8 cellular contexts compared by ENCODE assay signal in genomic region chr3:129224984-129225393, GRCh38. TPM values are rescaled to one million over a fixed set of nuclear protein-coding genes. Genes with fewer than 3 reads are reported as not detected.
DNase-seq lines count a peak whose midpoint lies in the region; ATAC-seq, FAIRE-seq and TF ChIP-seq lines count a peak whose summit lies in the region.

No MANE protein-coding gene starts in this region.

- H3K27me3 ChIP-seq in astrocyte (ENCODE audit: insufficient read depth, low read length), result no peaks in the 10 kb centered on the region
- H3K27me3 ChIP-seq in right cardiac atrium (ENCODE audit: control insufficient read depth, insufficient read depth), result no peaks in the 10 kb centered on the region

- TF ChIP-seq CTCF in astrocyte (IDR thresholded peaks at IDR 0.05; ENCODE audit: insufficient read depth, low read depth, low read length), result no peak

- H3K9me3 Mint-ChIP-seq in astrocyte (ENCODE audit: unreplicated experiment), result no peaks in the 10 kb centered on the region

- no peaks in the 10 kb centered on the region for H3K79me2 ChIP-seq in astrocyte (ENCODE audit: insufficient read depth, low read length)

- H3K4me3 Mint-ChIP-seq in astrocyte (ENCODE audit: unreplicated experiment), result no peak overlapping the region

- H3K4me2 ChIP-seq in astrocyte (ENCODE audit: low read length), result peak overlapping the region; percentile 65

- H3K4me3 ChIP-seq in astrocyte (ENCODE audit: insufficient read depth, low read depth, low read length) (no peak overlapping the region), right cardiac atrium (ENCODE audit: low read length) (no peak overlapping the region), skin epidermis (no peak overlapping the region)

- no peaks in the 10 kb centered on the region for H3K9me3 ChIP-seq in astrocyte (ENCODE audit: insufficient read depth, low read depth, low read length)
- H3K9me3 ChIP-seq in right cardiac atrium (ENCODE audit: control insufficient read depth, low read length), result no peaks in the 10 kb centered on the region

- H3K27ac ChIP-seq in astrocyte (ENCODE audit: low read depth, low read length) (no peak overlapping the region), right cardiac atrium (ENCODE audit: low read length) (peak overlapping the region; percentile 73), skin epidermis (peak overlapping the region in 19 of 21 experiments; percentile 25 to 85 (median 69))

- ATAC-seq in right cardiac atrium (peak; percentile 95 to 97), HG03039 (IDR thresholded peaks at IDR 0.05; ENCODE audit: unreplicated experiment) (no peak), HG02588 (IDR thresholded peaks at IDR 0.05; ENCODE audit: unreplicated experiment) (no peak)

- H3K36me3 ChIP-seq in astrocyte (ENCODE audit: insufficient read depth, low read length), result no peaks in the 10 kb centered on the region

- DNase-seq in SIG-M5 treated with dmso at 0.1 percent for 504 hours (lab: John Stamatoyannopoulos, UW; ENCODE audit: unreplicated experiment), result peak; percentile 72
- no peak for DNase-seq in SIG-M5 (lab: John Stamatoyannopoulos, UW)
- peak; percentile 24 for DNase-seq in NCI-H774 (lab: John Stamatoyannopoulos, UW)
- DNase-seq in astrocyte (ENCODE audit: low read depth), result peak; percentile 50
- peak; percentile 90 to 95 (median 93) for DNase-seq in right cardiac atrium

- peak overlapping the region; percentile 38 for H3K9ac ChIP-seq in astrocyte (ENCODE audit: low read length)

- under 1% methylated on average over 9 of the region's 9 CpGs for WGBS in right cardiac atrium

- H3K36me3 Mint-ChIP-seq in astrocyte (ENCODE audit: low read depth, unreplicated experiment), result no peaks in the 10 kb centered on the region

- FAIRE-seq in astrocyte (lab: Jason Lieb, UNC), result no peak

- H3K27ac Mint-ChIP-seq in astrocyte (ENCODE audit: unreplicated experiment), result no peak overlapping the region

- H3K27me3 Mint-ChIP-seq in astrocyte (ENCODE audit: low read depth, unreplicated experiment), result no peaks in the 10 kb centered on the region

- intact Hi-C loops in right cardiac atrium (cut with DNase I), result loop anchor here in 3 of 4 donors (5.0 kb wide), 1 partner anchor 43 kb away; the partner anchor contains the start of gene CNBP (in 3 of the 3)

- H3K4me1 ChIP-seq in astrocyte (ENCODE audit: insufficient read depth, low read length), result peaks cover 28% of the 10 kb centered on the region
- H3K4me1 ChIP-seq in right cardiac atrium (ENCODE audit: control insufficient read depth, insufficient read depth, low read length), result peaks cover 12% of the 10 kb centered on the region

- peak overlapping the region; percentile 79 for H2AFZ ChIP-seq in astrocyte (ENCODE audit: low read depth, low read length)

- no peaks in the 10 kb centered on the region for H4K20me1 ChIP-seq in astrocyte (ENCODE audit: insufficient read depth, low read length)

- H3K4me1 Mint-ChIP-seq in astrocyte (ENCODE audit: low read depth, unreplicated experiment), result peaks cover 16% of the 10 kb centered on the region

RNA-seq across cellular contexts. Expression of gene COPG1, which starts 24.4 kb away (rescaled TPM):
- total RNA-seq in astrocyte (267 and 275 TPM in 2 replicates), right cardiac atrium (100 to 1,000 TPM in 3 of 4 donors, 10 to 100 TPM in 1; 76.3 to 133 (median 108) TPM)
- 83.2 TPM for polyA plus RNA-seq in right cardiac atrium

RNA-seq across cellular contexts. Expression of gene CNBP, which starts 41.3 kb away (rescaled TPM):
- 206 and 227 TPM in 2 replicates for total RNA-seq in astrocyte
- total RNA-seq in right cardiac atrium, result 100 to 1,000 TPM; 368 to 537 (median 429) TPM
- polyA plus RNA-seq in right cardiac atrium, result 453 TPM

RNA-seq across cellular contexts. Expression of gene HMCES, which starts 53.7 kb away (rescaled TPM):
- total RNA-seq in astrocyte, result 22.4 and 27.4 TPM in 2 replicates
- total RNA-seq in right cardiac atrium, result 10 to 100 TPM; 38.0 to 53.2 (median 42.3) TPM
- 37.0 TPM for polyA plus RNA-seq in right cardiac atrium

Comparison
In these comparisons a context has a peak if more than half of its experiments do, and no peak if none do; other contexts are left out.
1. ATAC-seq: peak in right cardiac atrium (2 of 2); none in HG03039 (single experiment) and HG02588 (single experiment).